In genomic region chrX:123803331-123803983, GRCh38 we compare ENCODE assay signal across 8 cellular contexts. TPM values are rescaled to one million over a fixed set of nuclear protein-coding genes. Genes with fewer than 3 reads are reported as not detected.
DNase-seq lines count a peak whose midpoint lies in the region; ATAC-seq and TF ChIP-seq lines count a peak whose summit lies in the region.

No MANE protein-coding gene starts in this region.

- intact Hi-C loops in IMR-90 (cut with micrococcal nuclease), result no loop called here
- intact Hi-C loops in Panc1 (cut with micrococcal nuclease; ENCODE audit: unreplicated experiment), result no loop called here

- DNase-seq in DMS153 (lab: John Stamatoyannopoulos, UW) (peak; percentile 97), IMR-90 (peak; percentile 75), Panc1 (ENCODE audit: low read depth, low spot score) (peak; percentile 68), mucosa of gallbladder (ENCODE audit: low spot score) (peak; percentile 70), OCI-M2 (lab: John Stamatoyannopoulos, UW; ENCODE audit: unreplicated experiment) (no peak), ACHN (no peak)
- peak; percentile 53 for DNase-seq in central memory CD4-positive, alpha-beta T cell

- H2BK15ac ChIP-seq in IMR-90 (ENCODE audit: low read depth, low read length), result no peak overlapping the region

- TF ChIP-seq RAD21 in IMR-90 (IDR thresholded peaks at IDR 0.05; ENCODE audit: low read length), result no peak

- H3K27ac ChIP-seq in IMR-90 (ENCODE audit: insufficient read depth, low read length) (peak overlapping the region; percentile 47; the same call in 1 of the 2 replicates), Panc1 (ENCODE audit: low read length) (peak overlapping the region; percentile 48; the same call in 1 of the 2 replicates)

- H4K20me1 ChIP-seq in IMR-90 (ENCODE audit: insufficient read depth, low read length), result no peaks in the 10 kb centered on the region

- H2BK20ac ChIP-seq in IMR-90 (ENCODE audit: low read depth, low read length), result no peak overlapping the region

- BruUV-seq in IMR-90 (replicated peaks; lab: Mats Ljungman, UMichigan) (no TSS peak), Panc1 (replicated peaks; lab: Mats Ljungman, UMichigan) (no TSS peak)

- no peak overlapping the region for H3K14ac ChIP-seq in IMR-90 (replicated peaks; ENCODE audit: low read depth, low read length)

- H2AK9ac ChIP-seq in IMR-90 (replicated peaks; ENCODE audit: low read depth, low read length, poor library complexity), result no peak overlapping the region

- in situ Hi-C loops in IMR-90 (cut with MboI; ENCODE audit: low sequenced_read_pairs) (no loop called here), Panc1 (cut with HindIII; ENCODE audit: low pct_unique_long_range_greater_than_20kb, low sequenced_read_pairs) (no loop called here), ACHN (cut with HindIII; ENCODE audit: low pct_ligation_motif_present, low pct_unique_long_range_greater_than_20kb, low sequenced_read_pairs) (no loop called here)

- H3K9me1 ChIP-seq in IMR-90 (ENCODE audit: insufficient read depth, low read length), result peaks cover 5% of the 10 kb centered on the region; the same call in 1 of the 2 replicates

- TF ChIP-seq POLR2A in IMR-90 (IDR thresholded peaks at IDR 0.05; ENCODE audit: low read depth, low read length), result no peak

- H3K27me3 ChIP-seq in IMR-90 (ENCODE audit: control insufficient read depth, insufficient read depth, low read length) (no peaks in the 10 kb centered on the region), Panc1 (ENCODE audit: control insufficient read depth, insufficient read depth, low read length) (no peaks in the 10 kb centered on the region)

- WGBS in IMR-90 (ENCODE audit: extremely low coverage in 2 of 2, insufficient read length in 1 of 2), 2 experiments, result 28% methylated on average over 2 of the region's 4 CpGs; no CpG with 5 or more reads in 1 of the 2 experiments

- H3K79me1 ChIP-seq in IMR-90 (ENCODE audit: low read depth in 1 of 2, low read length in 2 of 2), result no peaks in the 10 kb centered on the region

- peaks cover 2% of the 10 kb centered on the region for H3K4me1 ChIP-seq in IMR-90 (ENCODE audit: control insufficient read depth, insufficient read depth, low read length)
- H3K4me1 ChIP-seq in Panc1 (ENCODE audit: control insufficient read depth, insufficient read depth, low read length), result peaks cover 16% of the 10 kb centered on the region

- no peak overlapping the region for H3K4me2 ChIP-seq in IMR-90 (ENCODE audit: low read depth, low read length)

- no peaks in the 10 kb centered on the region for H3K9me3 ChIP-seq in IMR-90 (ENCODE audit: control insufficient read depth, insufficient read depth, low read length)
- no peaks in the 10 kb centered on the region for H3K9me3 ChIP-seq in Panc1 (ENCODE audit: control insufficient read depth, insufficient read depth, low read depth, low read length)

- H3K56ac ChIP-seq in IMR-90 (ENCODE audit: extremely low read depth, insufficient read depth, low read length), result no peak overlapping the region

- CTCF ChIA-PET in IMR-90 (lab: Yijun Ruan, JAX), result no interaction called here
- CTCF ChIA-PET in Panc1 (lab: Charles Lee), result interaction anchor here (0.6 kb wide), 1 partner anchor 183 kb away, joined by 4 read pairs; no protein-coding TSS in a partner anchor

- no peak overlapping the region for H3K4ac ChIP-seq in IMR-90 (ENCODE audit: low read depth, low read length)

- no peak overlapping the region for H4K8ac ChIP-seq in IMR-90 (ENCODE audit: low read depth in 2 of 2, low read length in 2 of 2)

- no peak overlapping the region for H2AK5ac ChIP-seq in IMR-90 (ENCODE audit: low read depth, low read length)

- H3K9ac ChIP-seq in IMR-90 (ENCODE audit: low read depth, low read length), result no peak overlapping the region

- POLR2A ChIA-PET in IMR-90 (lab: Charles Lee; ENCODE audit: unreplicated experiment), result interaction anchor here (0.5 kb wide), 1 partner anchor 13 kb away, joined by 3 read pairs; no protein-coding TSS in a partner anchor
- POLR2A ChIA-PET in Panc1 (lab: Charles Lee), result no interaction called here

- H3K4me3 ChIP-seq in IMR-90 (ENCODE audit: insufficient read depth, low read depth, low read length), result no peak overlapping the region
- no peak overlapping the region for H3K4me3 ChIP-seq in Panc1 (ENCODE audit: low read depth in 2 of 2, low read length in 2 of 2)

- no peaks in the 10 kb centered on the region for H3K36me3 ChIP-seq in IMR-90 (ENCODE audit: control insufficient read depth, insufficient read depth, low read length)
- no peaks in the 10 kb centered on the region for H3K36me3 ChIP-seq in Panc1 (ENCODE audit: control insufficient read depth, insufficient read depth, low read length)

- no peak overlapping the region for H2BK5ac ChIP-seq in IMR-90 (ENCODE audit: low read depth, low read length, poor library complexity, severe bottlenecking)

- no peak overlapping the region for H2AFZ ChIP-seq in IMR-90 (replicated peaks; ENCODE audit: low read length, poor library complexity)

- H4K5ac ChIP-seq in IMR-90 (ENCODE audit: low read depth, low read length), result no peak overlapping the region; the same call in 1 of the 2 replicates

- H2BK120ac ChIP-seq in IMR-90 (ENCODE audit: low read depth, low read length), result peak overlapping the region; percentile 14; the same call in 1 of the 2 replicates

- ATAC-seq in GM19452 (IDR thresholded peaks at IDR 0.05; ENCODE audit: unreplicated experiment) (peak; percentile 56), IMR-90 (ENCODE audit: low read depth) (peak; percentile 64), Panc1 (peak; percentile 90)

- dilution Hi-C loops in IMR-90 (cut with HindIII; ENCODE audit: low sequenced_read_pairs, unreplicated experiment), result no loop called here

- no peak overlapping the region; the same call in 1 of the 2 replicates for H3K18ac ChIP-seq in IMR-90 (ENCODE audit: low read depth, low read length)

- H4K91ac ChIP-seq in IMR-90 (ENCODE audit: insufficient read depth, low read depth, low read length), result peak overlapping the region; percentile 23; the same call in 1 of the 2 replicates

- TF ChIP-seq CTCF in IMR-90 (conservative IDR thresholded peaks at IDR 0.05; ENCODE audit: low read depth, low read length) (no peak), Panc1 (IDR thresholded peaks at IDR 0.05) (no peak)

- no peak overlapping the region for H3K23ac ChIP-seq in IMR-90 (ENCODE audit: low read depth, low read length)

TF ChIP-seq in IMR-90, 13 proteins besides CTCF, POLR2A, EP300 and RAD21:
- TF ChIP-seq USF2 (IDR thresholded peaks at IDR 0.05; ENCODE audit: low read depth, low read length), result no peak
- peak; percentile 46 for TF ChIP-seq FOS (IDR thresholded peaks at IDR 0.05; ENCODE audit: low read depth, low read length)
TF ChIP-seq in IMR-90: peak in this region for 1.

RNA-seq across cellular contexts. Expression of gene XIAP, which starts 56.4 kb away (rescaled TPM):
- total RNA-seq in IMR-90 (2012; rRNA removed), result 17.4 and 30.0 TPM in 2 replicates
- polyA plus RNA-seq in IMR-90 (2012; rRNA removed), result 8.1 and 8.9 TPM in 2 replicates
- polyA plus RNA-seq in IMR-90 (2012; cell fraction: cytosol; rRNA removed), result 3.2 and 5.2 TPM in 2 replicates
- polyA plus RNA-seq in IMR-90 (2012; cell fraction: nucleus; rRNA removed; ENCODE audit: low replicate concordance), result 3.6 and 14.6 TPM in 2 replicates
- 73.7 TPM for total RNA-seq in Panc1 (2021; ENCODE audit: unreplicated experiment)
- 28.0 TPM for polyA plus RNA-seq in Panc1 (2012; ENCODE audit: insufficient read length)
- 57.7 TPM for total RNA-seq in mucosa of gallbladder

Comparison
In these comparisons a context has a peak if more than half of its experiments do, and no peak if none do; other contexts are left out.
1. DNase-seq: peak in DMS153 (single experiment), IMR-90 (single experiment), Panc1 (single experiment), central memory CD4-positive, alpha-beta T cell (single experiment) and mucosa of gallbladder (single experiment); none in OCI-M2 (single experiment) and ACHN (single experiment).
2. Peak in every context shown above with its lines, with median percentiles within 50 percentile points of each other: ATAC-seq.